Comparison of ENCODE assay signal across 22 cellular contexts in the genomic region with DNA sequence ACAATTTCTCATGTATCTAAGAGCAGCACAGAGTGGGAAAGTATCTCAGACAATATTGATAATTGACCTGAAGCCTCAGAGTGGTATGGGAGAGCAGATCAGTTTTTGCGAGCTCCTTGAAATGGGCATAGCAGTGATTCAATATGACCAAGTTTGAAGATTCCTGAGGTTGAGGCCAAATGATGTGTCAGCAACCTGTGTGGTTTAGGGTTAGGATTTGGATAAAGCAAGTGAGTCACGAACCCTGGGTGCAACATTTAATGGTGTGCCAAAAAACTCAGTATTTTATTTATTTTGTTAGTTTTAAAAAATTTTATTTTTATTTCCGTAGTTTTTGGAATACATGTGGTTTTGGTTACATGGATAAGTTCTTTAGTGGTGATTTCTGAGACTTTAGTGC.
DNase-seq lines count a peak whose midpoint lies in the region; ATAC-seq and TF ChIP-seq lines count a peak whose summit lies in the region.
"Had no signal": no experiment of that assay in that cellular context is flagged by ENCODE, and none has a peak within 500 bp of the region (broad histone marks: within the 10 kb centered on the region; RNA-seq: fewer than 3 reads in every experiment).

No MANE protein-coding gene starts in this region.

- H3K4me3 ChIP-seq in MG63 = no peak overlapping the region
- no peak overlapping the region for H3K4me3 ChIP-seq in choroid plexus epithelial cell (ENCODE audit: low read depth, low read length)
- H3K4me3 ChIP-seq: hepatocyte had no signal

- DNase-seq in EL (peak; percentile 13), MG63 (peak; percentile 79), choroid plexus epithelial cell (ENCODE audit: low read depth) (peak; percentile 29), myocyte (ENCODE audit: low read depth) (peak; percentile 39), DMS53 (lab: John Stamatoyannopoulos, UW) (no peak), SK-N-DZ (ENCODE audit: low spot score) (no peak), GM19240 (ENCODE audit: insufficient read length, low spot score) (no peak)
- no peak for DNase-seq in stimulated activated naive B cell treated with anti-CD40 and anti-IgM and Interleukin-4, amounts not matched to agents 10 μg/mL and 1 μg/mL and 100 μg/mL, for 72 hours
- DNase-seq: activated CD4-positive, alpha-beta T cell treated with anti-CD3 and anti-CD28 coated beads, Interleukin-2, amount 50 U/mL, for 4 hours; AML-193; Caco-2; islet precursor cell; naive thymus-derived CD8-positive, alpha-beta T cell; NCI-H146; NCI-H345; NK-92 treated with Interleukin-12 subunit alpha and Interleukin-12 subunit beta, amount 100 ng/mL, for 24 hours; posterior cingulate gyrus; T-cell had no signal

- H3K36me3 ChIP-seq in MG63 = no peaks in the 10 kb centered on the region

- H3K4me3 Mint-ChIP-seq in stimulated activated naive B cell treated with anti-CD40 and anti-IgM and Interleukin-4, amounts not matched to agents 10 μg/mL and 1 μg/mL and 100 μg/mL, for 72 hours = no peak overlapping the region
- H3K4me3 Mint-ChIP-seq: activated naive CD4-positive, alpha-beta T cell treated with anti-CD3 and anti-CD28 coated beads, Interleukin-2, amount 50 U/mL, for 24 hours; memory B cell; naive thymus-derived CD8-positive, alpha-beta T cell; T-cell had no signal

- H3K27me3 ChIP-seq in MG63 = no peaks in the 10 kb centered on the region
- H3K27me3 ChIP-seq: hepatocyte had no signal

- peaks cover 6 to 8% of the 10 kb centered on the region in 2 donors for H3K27me3 Mint-ChIP-seq in stimulated activated naive B cell treated with anti-CD40 and anti-IgM and Interleukin-4, amounts not matched to agents 10 μg/mL and 1 μg/mL and 100 μg/mL, for 72 hours

- no peak for TF ChIP-seq CTCF in choroid plexus epithelial cell (conservative IDR thresholded peaks at IDR 0.05; ENCODE audit: low read depth, low read length)

- H3K9me3 Mint-ChIP-seq in stimulated activated naive B cell treated with anti-CD40 and anti-IgM and Interleukin-4, amounts not matched to agents 10 μg/mL and 1 μg/mL and 100 μg/mL, for 72 hours = no peaks in the 10 kb centered on the region
- H3K9me3 Mint-ChIP-seq: activated naive CD4-positive, alpha-beta T cell treated with anti-CD3 and anti-CD28 coated beads, Interleukin-2, amount 50 U/mL, for 24 hours; memory B cell; naive thymus-derived CD8-positive, alpha-beta T cell; T-cell had no signal

- H3K9me3 ChIP-seq in MG63 = peaks cover 11% of the 10 kb centered on the region
- H3K9me3 ChIP-seq: Caco-2 had no signal

- H3K27ac Mint-ChIP-seq in stimulated activated naive B cell treated with anti-CD40 and anti-IgM and Interleukin-4, amounts not matched to agents 10 μg/mL and 1 μg/mL and 100 μg/mL, for 72 hours = no peak overlapping the region
- H3K27ac Mint-ChIP-seq: activated naive CD4-positive, alpha-beta T cell treated with anti-CD3 and anti-CD28 coated beads, Interleukin-2, amount 50 U/mL, for 24 hours; memory B cell; naive thymus-derived CD8-positive, alpha-beta T cell; T-cell had no signal

- ATAC-seq in stimulated activated naive B cell treated with anti-CD40 and anti-IgM and Interleukin-4, amounts not matched to agents 10 μg/mL and 1 μg/mL and 100 μg/mL, for 72 hours (replicated peaks) = no peak
- ATAC-seq: naive thymus-derived CD8-positive, alpha-beta T cell; Right ventricle myocardium inferior; T-cell had no signal

- H3K4me1 Mint-ChIP-seq in stimulated activated naive B cell treated with anti-CD40 and anti-IgM and Interleukin-4, amounts not matched to agents 10 μg/mL and 1 μg/mL and 100 μg/mL, for 72 hours = no peaks in the 10 kb centered on the region
- H3K4me1 Mint-ChIP-seq: activated naive CD4-positive, alpha-beta T cell treated with anti-CD3 and anti-CD28 coated beads, Interleukin-2, amount 50 U/mL, for 24 hours; memory B cell; naive thymus-derived CD8-positive, alpha-beta T cell; T-cell had no signal

- H3K36me3 Mint-ChIP-seq in stimulated activated naive B cell treated with anti-CD40 and anti-IgM and Interleukin-4, amounts not matched to agents 10 μg/mL and 1 μg/mL and 100 μg/mL, for 72 hours = no peaks in the 10 kb centered on the region
- H3K36me3 Mint-ChIP-seq: activated naive CD4-positive, alpha-beta T cell treated with anti-CD3 and anti-CD28 coated beads, Interleukin-2, amount 50 U/mL, for 24 hours; memory B cell; naive thymus-derived CD8-positive, alpha-beta T cell; T-cell had no signal

Comparison
In these comparisons a context has a peak if more than half of its experiments do, and no peak if none do; other contexts are left out.
1. DNase-seq: peak in EL (single experiment), MG63 (single experiment), choroid plexus epithelial cell (single experiment) and myocyte (single experiment); none in DMS53 (single experiment), SK-N-DZ (single experiment), GM19240 (single experiment) and stimulated activated naive B cell treated with anti-CD40 and anti-IgM and Interleukin-4, amounts not matched to agents 10 μg/mL and 1 μg/mL and 100 μg/mL, for 72 hours (single experiment).